ENCODE assay signal across 11 cellular contexts in the genomic region with DNA sequence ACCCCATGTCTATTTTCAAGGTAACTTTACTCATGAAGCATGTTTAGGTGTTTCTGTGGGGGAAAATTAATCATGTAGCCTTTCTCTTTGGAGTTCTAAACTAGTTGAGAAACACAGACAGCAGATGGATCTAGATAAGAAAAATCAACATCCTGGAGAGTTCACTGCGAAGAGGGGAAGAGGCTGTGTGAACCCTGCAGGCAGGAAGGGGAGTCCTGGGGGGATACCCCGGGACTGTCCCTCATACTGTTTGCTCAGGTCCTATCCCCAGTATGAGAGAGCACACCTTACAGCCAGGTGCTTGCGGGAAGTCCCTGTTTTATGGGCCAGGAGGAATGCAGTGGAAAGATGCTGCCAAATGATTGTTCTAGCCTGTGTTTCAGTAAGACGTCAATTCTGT. TPM values are rescaled to one million over a fixed set of nuclear protein-coding genes. Genes with fewer than 3 reads are reported as not detected.
DNase-seq lines count a peak whose midpoint lies in the region; ATAC-seq and TF ChIP-seq lines count a peak whose summit lies in the region.
"Had no signal": no experiment of that assay in that cellular context is flagged by ENCODE, and none has a peak within 500 bp of the region (broad histone marks: within the 10 kb centered on the region; RNA-seq: fewer than 3 reads in every experiment).

No MANE protein-coding gene starts in this region.

- peaks cover 73% of the 10 kb centered on the region for H3K4me1 Mint-ChIP-seq in activated CD8-positive, alpha-beta T cell treated with anti-CD3 and anti-CD28 coated beads for 36 hours (ENCODE audit: low read depth)
- H3K4me1 Mint-ChIP-seq in natural killer cell = peaks cover 69 to 80% of the 10 kb centered on the region in 2 donors

- H3K27me3 Mint-ChIP-seq in activated CD8-positive, alpha-beta T cell treated with anti-CD3 and anti-CD28 coated beads for 36 hours = no peaks in the 10 kb centered on the region
- no peaks in the 10 kb centered on the region for H3K27me3 Mint-ChIP-seq in natural killer cell (ENCODE audit: low read depth in 2 of 2)

- H3K9me3 Mint-ChIP-seq in activated CD8-positive, alpha-beta T cell treated with anti-CD3 and anti-CD28 coated beads for 36 hours = no peaks in the 10 kb centered on the region
- no peaks in the 10 kb centered on the region for H3K9me3 Mint-ChIP-seq in natural killer cell

- H3K27ac Mint-ChIP-seq in activated CD8-positive, alpha-beta T cell treated with anti-CD3 and anti-CD28 coated beads for 36 hours = peak overlapping the region; percentile 43
- peak overlapping the region; percentile 30 to 63 for H3K27ac Mint-ChIP-seq in natural killer cell

- H3K4me3 Mint-ChIP-seq in activated CD8-positive, alpha-beta T cell treated with anti-CD3 and anti-CD28 coated beads for 36 hours = no peak overlapping the region
- H3K4me3 Mint-ChIP-seq in natural killer cell = no peak overlapping the region

- peak; percentile 54 for ATAC-seq in GM18505 (IDR thresholded peaks at IDR 0.05; ENCODE audit: unreplicated experiment)
- ATAC-seq in HG02610 (IDR thresholded peaks at IDR 0.05; ENCODE audit: unreplicated experiment) = peak; percentile 79
- peak; percentile 95 for ATAC-seq in activated CD8-positive, alpha-beta T cell treated with anti-CD3 and anti-CD28 coated beads for 36 hours
- ATAC-seq in natural killer cell = peak in 2 of 3 donors; percentile 47 to 57
- ATAC-seq in HG03097 (IDR thresholded peaks at IDR 0.05; ENCODE audit: low FRiP score, unreplicated experiment) = no peak

- no peak for TF ChIP-seq CTCF in activated CD8-positive, alpha-beta T cell treated with anti-CD3 and anti-CD28 coated beads for 36 hours (IDR thresholded peaks at IDR 0.05)
- TF ChIP-seq CTCF in natural killer cell (IDR thresholded peaks at IDR 0.05) = no peak

- TF ChIP-seq POLR2A in GM18505 (IDR thresholded peaks at IDR 0.05; ENCODE audit: borderline replicate concordance, extremely low read depth, insufficient read depth, insufficient read length) = no peak

- DNase-seq in activated CD8-positive, alpha-beta T cell treated with anti-CD3 and anti-CD28 coated beads for 36 hours = peak; percentile 57
- no peak for DNase-seq in natural killer cell
- DNase-seq in middle frontal gyrus (ENCODE audit: extremely low spot score, low spot score) = no peak
- DNase-seq in NCI-H526 treated with DMSO at 0.1 percent for 48 hours (lab: John Stamatoyannopoulos, UW) = no peak
- no peak for DNase-seq in SIG-M5 (lab: John Stamatoyannopoulos, UW)
- DNase-seq: midbrain; SJCRH30; stimulated activated CD4-positive, alpha-beta T cell treated with anti-CD3 and anti-CD28 coated beads, Interleukin-2, amount 100 ng/mL, for 48 hours had no signal

- POLR2A ChIA-PET in activated CD8-positive, alpha-beta T cell treated with anti-CD3 and anti-CD28 coated beads for 36 hours (lab: Charles Lee) = no interaction called here

- CTCF ChIA-PET in activated CD8-positive, alpha-beta T cell treated with anti-CD3 and anti-CD28 coated beads for 36 hours (lab: Charles Lee) = no interaction called here

- peaks cover 5% of the 10 kb centered on the region for H3K36me3 Mint-ChIP-seq in activated CD8-positive, alpha-beta T cell treated with anti-CD3 and anti-CD28 coated beads for 36 hours (ENCODE audit: low read depth)
- H3K36me3 Mint-ChIP-seq in natural killer cell = no peaks in the 10 kb centered on the region

- intact Hi-C loops in activated CD8-positive, alpha-beta T cell treated with anti-CD3 and anti-CD28 coated beads for 36 hours (cut with micrococcal nuclease) = no loop called here
- intact Hi-C loops in natural killer cell (cut with micrococcal nuclease) = no loop called here

RNA-seq across cellular contexts. Expression of a gene that starts 32.7 kb away (rescaled TPM):
- total RNA-seq in activated CD8-positive, alpha-beta T cell treated with anti-CD3 and anti-CD28 coated beads for 36 hours = 10 to 100 TPM; 82.0 to 82.9 TPM
- 10 to 100 TPM; 63.7 to 74.0 (median 70.0) TPM for total RNA-seq in natural killer cell
